24 cellular contexts compared by ENCODE assay signal in genomic region chr18:48611785-48612480, GRCh38.
"Had no signal": no experiment of that assay in that cellular context is flagged by ENCODE, and none has a peak within 500 bp of the region (broad histone marks: within the 10 kb centered on the region; RNA-seq: fewer than 3 reads in every experiment).

No MANE protein-coding gene starts in this region.

- H3K27me3 ChIP-seq: adrenal gland, heart left ventricle, left lung, ovary, sigmoid colon, stomach had no signal

- H3K27ac Mint-ChIP-seq: activated CD4-positive, alpha-beta T cell treated with anti-CD3 and anti-CD28 coated beads for 36 hours; activated naive CD4-positive, alpha-beta T cell treated with anti-CD3 and anti-CD28 coated beads for 36 hours; activated naive CD8-positive, alpha-beta T cell treated with anti-CD3 and anti-CD28 coated beads for 36 hours; dendritic cell treated with granulocyte-macrophage colony-stimulating factor and Interleukin-4, amounts not matched to agents 40 ng/mL and 50 ng/mL, for 4 days; natural killer cell treated with Interleukin-12 subunit alpha and Interleukin-12 subunit beta and Interleukin-15 and Interleukin-18, amount 100 ng/mL, for 72 hours; progenitor cell of endocrine pancreas; stimulated activated memory B cell treated with anti-CD40 and anti-IgM and Interleukin-4, amounts not matched to agents 10 μg/mL and 1 μg/mL and 100 μg/mL, for 72 hours had no signal

- DNase-seq: activated CD4-positive, alpha-beta T cell treated with anti-CD3 and anti-CD28 coated beads for 36 hours; activated CD4-positive, CD25-positive, alpha-beta regulatory T cell; activated effector memory CD4-positive, alpha-beta T cell treated with Interleukin-2 at 50 U/mL for 16 hours; activated naive CD4-positive, alpha-beta T cell treated with anti-CD3 and anti-CD28 coated beads for 36 hours; activated naive CD8-positive, alpha-beta T cell treated with anti-CD3 and anti-CD28 coated beads for 36 hours; adrenal gland; central memory CD4-positive, alpha-beta T cell; effector CD8-positive, alpha-beta T cell; heart left ventricle; kidney glomerular epithelial cell; left lung; lower lobe of right lung; mesendoderm; ovary; sigmoid colon; small intestine; stimulated activated CD4-positive, alpha-beta T cell treated with anti-CD3 and anti-CD28 coated beads, Interleukin-1b, Interleukin-23, amount 100 ng/mL, for 48 hours; stimulated activated CD4-positive, alpha-beta T cell treated with anti-CD3 and anti-CD28 coated beads, Interleukin-4, amount 100 ng/mL, for 4 hours; stimulated activated CD8-positive, alpha-beta memory T cell treated with anti-CD3 and anti-CD28 coated beads, Interleukin-4, amount 100 ng/mL, for 48 hours; stomach had no signal

- H3K4me3 ChIP-seq: adrenal gland, heart left ventricle, left lung, lower lobe of right lung, ovary, sigmoid colon, stomach had no signal

- ATAC-seq: activated CD4-positive, alpha-beta T cell treated with anti-CD3 and anti-CD28 coated beads for 36 hours; left lung; lower lobe of right lung; natural killer cell treated with Interleukin-12 subunit alpha and Interleukin-12 subunit beta and Interleukin-15 and Interleukin-18, amount 100 ng/mL, for 72 hours; stimulated activated memory B cell treated with anti-CD40 and anti-IgM and Interleukin-4, amounts not matched to agents 10 μg/mL and 1 μg/mL and 100 μg/mL, for 72 hours had no signal

- H3K9me3 Mint-ChIP-seq: activated naive CD4-positive, alpha-beta T cell treated with anti-CD3 and anti-CD28 coated beads for 36 hours; activated naive CD8-positive, alpha-beta T cell treated with anti-CD3 and anti-CD28 coated beads for 36 hours; dendritic cell treated with granulocyte-macrophage colony-stimulating factor and Interleukin-4, amounts not matched to agents 40 ng/mL and 50 ng/mL, for 4 days; natural killer cell treated with Interleukin-12 subunit alpha and Interleukin-12 subunit beta and Interleukin-15 and Interleukin-18, amount 100 ng/mL, for 72 hours; stimulated activated memory B cell treated with anti-CD40 and anti-IgM and Interleukin-4, amounts not matched to agents 10 μg/mL and 1 μg/mL and 100 μg/mL, for 72 hours had no signal

- H3K27me3 Mint-ChIP-seq: activated CD4-positive, alpha-beta T cell treated with anti-CD3 and anti-CD28 coated beads for 36 hours; activated naive CD8-positive, alpha-beta T cell treated with anti-CD3 and anti-CD28 coated beads for 36 hours; dendritic cell treated with granulocyte-macrophage colony-stimulating factor and Interleukin-4, amounts not matched to agents 40 ng/mL and 50 ng/mL, for 4 days; natural killer cell treated with Interleukin-12 subunit alpha and Interleukin-12 subunit beta and Interleukin-15 and Interleukin-18, amount 100 ng/mL, for 72 hours; progenitor cell of endocrine pancreas; stimulated activated memory B cell treated with anti-CD40 and anti-IgM and Interleukin-4, amounts not matched to agents 10 μg/mL and 1 μg/mL and 100 μg/mL, for 72 hours had no signal

- H3K27ac ChIP-seq: left lung, lower lobe of right lung had no signal

- H3K4me3 Mint-ChIP-seq: activated CD4-positive, alpha-beta T cell treated with anti-CD3 and anti-CD28 coated beads for 36 hours; activated naive CD4-positive, alpha-beta T cell treated with anti-CD3 and anti-CD28 coated beads for 36 hours; activated naive CD8-positive, alpha-beta T cell treated with anti-CD3 and anti-CD28 coated beads for 36 hours; dendritic cell treated with granulocyte-macrophage colony-stimulating factor and Interleukin-4, amounts not matched to agents 40 ng/mL and 50 ng/mL, for 4 days; natural killer cell treated with Interleukin-12 subunit alpha and Interleukin-12 subunit beta and Interleukin-15 and Interleukin-18, amount 100 ng/mL, for 72 hours; stimulated activated memory B cell treated with anti-CD40 and anti-IgM and Interleukin-4, amounts not matched to agents 10 μg/mL and 1 μg/mL and 100 μg/mL, for 72 hours had no signal

- H3K36me3 Mint-ChIP-seq: activated naive CD8-positive, alpha-beta T cell treated with anti-CD3 and anti-CD28 coated beads for 36 hours; natural killer cell treated with Interleukin-12 subunit alpha and Interleukin-12 subunit beta and Interleukin-15 and Interleukin-18, amount 100 ng/mL, for 72 hours; stimulated activated memory B cell treated with anti-CD40 and anti-IgM and Interleukin-4, amounts not matched to agents 10 μg/mL and 1 μg/mL and 100 μg/mL, for 72 hours had no signal

- H3K36me3 ChIP-seq: adrenal gland, heart left ventricle, left lung, lower lobe of right lung, ovary, sigmoid colon, stomach had no signal

- H3K9me3 ChIP-seq: adrenal gland, heart left ventricle, left lung, lower lobe of right lung, ovary, sigmoid colon, stomach had no signal

- H3K4me1 Mint-ChIP-seq: activated CD4-positive, alpha-beta T cell treated with anti-CD3 and anti-CD28 coated beads for 36 hours; activated naive CD8-positive, alpha-beta T cell treated with anti-CD3 and anti-CD28 coated beads for 36 hours; stimulated activated memory B cell treated with anti-CD40 and anti-IgM and Interleukin-4, amounts not matched to agents 10 μg/mL and 1 μg/mL and 100 μg/mL, for 72 hours had no signal
